Comparison of ENCODE assay signal across 26 cellular contexts in genomic region chrX:20664774-20665173, GRCh38.
A peak's percentile ranks its signal among the peaks of the same experiment; 100 is the strongest.
DNase-seq lines count a peak whose midpoint lies in the region; ATAC-seq and TF ChIP-seq lines count a peak whose summit lies in the region.
"Had no signal": no experiment of that assay in that cellular context is flagged by ENCODE, and none has a peak within 500 bp of the region (broad histone marks: within the 10 kb centered on the region; RNA-seq: fewer than 3 reads in every experiment).

No MANE protein-coding gene starts in this region.

- no peaks in the 10 kb centered on the region for H4K20me1 ChIP-seq in PC-9 (ENCODE audit: insufficient read depth)

- no peak overlapping the region for H3K4me2 ChIP-seq in PC-9

- BruUV-seq in A673 (replicated peaks; lab: Mats Ljungman, UMichigan) (no TSS peak), PC-9 (replicated peaks; lab: Mats Ljungman, UMichigan) (no TSS peak)

- H3K27ac Mint-ChIP-seq in WTC11 = no peak overlapping the region
- H3K27ac Mint-ChIP-seq: activated CD4-positive, alpha-beta memory T cell treated with anti-CD3 and anti-CD28 coated beads for 36 hours; activated naive CD8-positive, alpha-beta T cell treated with anti-CD3 and anti-CD28 coated beads, Interleukin-2, amount 50 U/mL, for 24 hours; type B pancreatic cell had no signal

- TF ChIP-seq CTCF in WTC11 (IDR thresholded peaks at IDR 0.05) (no peak), A673 (conservative IDR thresholded peaks at IDR 0.05; ENCODE audit: low read depth, low read length) (no peak), PC-9 (conservative IDR thresholded peaks at IDR 0.05) (no peak)

- no peaks in the 10 kb centered on the region for H3K36me3 Mint-ChIP-seq in WTC11
- H3K36me3 Mint-ChIP-seq: activated CD4-positive, alpha-beta memory T cell treated with anti-CD3 and anti-CD28 coated beads for 36 hours; type B pancreatic cell had no signal

- no peak overlapping the region for H3K4me3 Mint-ChIP-seq in WTC11
- H3K4me3 Mint-ChIP-seq: activated CD4-positive, alpha-beta memory T cell treated with anti-CD3 and anti-CD28 coated beads for 36 hours; activated naive CD8-positive, alpha-beta T cell treated with anti-CD3 and anti-CD28 coated beads, Interleukin-2, amount 50 U/mL, for 24 hours; type B pancreatic cell had no signal

- peaks cover 10% of the 10 kb centered on the region for H3K4me1 Mint-ChIP-seq in WTC11
- H3K4me1 Mint-ChIP-seq: activated naive CD8-positive, alpha-beta T cell treated with anti-CD3 and anti-CD28 coated beads, Interleukin-2, amount 50 U/mL, for 24 hours had no signal

- H2AFZ ChIP-seq in PC-9 = no peak overlapping the region

- no CpG with 5 or more reads among the region's 3 CpGs for WGBS in mesodermal cell (ENCODE audit: insufficient coverage in 2 of 2), 2 experiments

- CTCF ChIA-PET in WTC11 (lab: Charles Lee) (no interaction called here), A673 (lab: Charles Lee) (no interaction called here), PC-9 (lab: Charles Lee) (no interaction called here)

- no peaks in the 10 kb centered on the region for H3K9me3 Mint-ChIP-seq in WTC11
- H3K9me3 Mint-ChIP-seq: activated CD4-positive, alpha-beta memory T cell treated with anti-CD3 and anti-CD28 coated beads for 36 hours; activated naive CD8-positive, alpha-beta T cell treated with anti-CD3 and anti-CD28 coated beads, Interleukin-2, amount 50 U/mL, for 24 hours; type B pancreatic cell had no signal

- no peaks in the 10 kb centered on the region for H3K36me3 ChIP-seq in mesodermal cell (ENCODE audit: control insufficient read depth, insufficient read depth, low read length)
- H3K36me3 ChIP-seq in A673 (ENCODE audit: insufficient read depth, low read length, poor library complexity, severe bottlenecking) = no peaks in the 10 kb centered on the region
- no peaks in the 10 kb centered on the region for H3K36me3 ChIP-seq in PC-9 (ENCODE audit: low read depth)
- H3K36me3 ChIP-seq: esophagus muscularis mucosa, gastrocnemius medialis, ovary had no signal

- ATAC-seq in WTC11 (no peak; the same call in 1 of the 2 replicates), HG02623 (IDR thresholded peaks at IDR 0.05; ENCODE audit: unreplicated experiment) (no peak), GM18505 (IDR thresholded peaks at IDR 0.05; ENCODE audit: unreplicated experiment) (no peak)
- ATAC-seq: activated naive CD8-positive, alpha-beta T cell treated with anti-CD3 and anti-CD28 coated beads, Interleukin-2, amount 50 U/mL, for 24 hours; body of pancreas; gastrocnemius medialis; right cardiac atrium; Right ventricle myocardium inferior had no signal

- TF ChIP-seq POLR2A in GM18505 (IDR thresholded peaks at IDR 0.05; ENCODE audit: borderline replicate concordance, extremely low read depth, insufficient read depth, insufficient read length) = no peak

- H3F3A ChIP-seq in PC-9 (ENCODE audit: insufficient read depth, low read depth) = no peaks in the 10 kb centered on the region

- H3K4me3 ChIP-seq in mesodermal cell (ENCODE audit: extremely low read depth, insufficient read depth, low read length, poor library complexity, severe bottlenecking) (no peak overlapping the region), A673 (ENCODE audit: low read depth, low read length, poor library complexity, severe bottlenecking) (no peak overlapping the region), PC-9 (no peak overlapping the region)
- H3K4me3 ChIP-seq: body of pancreas, esophagus muscularis mucosa, gastrocnemius medialis, ovary had no signal

- intact Hi-C loops in A673 (cut with micrococcal nuclease; ENCODE audit: unreplicated experiment) (no loop called here), PC-9 (cut with micrococcal nuclease; ENCODE audit: unreplicated experiment) (no loop called here)

- H3K9me3 ChIP-seq in mesodermal cell (ENCODE audit: control insufficient read depth, low read length) (no peaks in the 10 kb centered on the region), A673 (ENCODE audit: low read depth, low read length, poor library complexity, severe bottlenecking) (no peaks in the 10 kb centered on the region), PC-9 (ENCODE audit: insufficient read depth, low read depth) (no peaks in the 10 kb centered on the region)
- H3K9me3 ChIP-seq: body of pancreas, esophagus muscularis mucosa, gastrocnemius medialis, ovary had no signal

- no peaks in the 10 kb centered on the region for H3K4me1 ChIP-seq in mesodermal cell (ENCODE audit: control insufficient read depth, insufficient read depth, low read length, poor library complexity, severe bottlenecking)
- H3K4me1 ChIP-seq in A673 (ENCODE audit: insufficient read depth, low read length, poor library complexity, severe bottlenecking) = no peaks in the 10 kb centered on the region
- H3K4me1 ChIP-seq in PC-9 (replicated peaks; ENCODE audit: insufficient read depth) = no peaks in the 10 kb centered on the region
- H3K4me1 ChIP-seq: body of pancreas, esophagus muscularis mucosa, gastrocnemius medialis had no signal

- H3K27ac ChIP-seq in mesodermal cell (ENCODE audit: low read depth, low read length, severe bottlenecking) = peak overlapping the region; percentile 64
- no peak overlapping the region for H3K27ac ChIP-seq in A673 (ENCODE audit: low read depth, low read length, poor library complexity, severe bottlenecking)
- H3K27ac ChIP-seq in PC-9 = no peak overlapping the region
- H3K27ac ChIP-seq: body of pancreas, esophagus muscularis mucosa, gastrocnemius medialis, ovary had no signal

- no peaks in the 10 kb centered on the region for H3K9me2 ChIP-seq in PC-9 (ENCODE audit: insufficient read depth)

- H3K27me3 Mint-ChIP-seq in WTC11 (ENCODE audit: low read depth) = no peaks in the 10 kb centered on the region
- H3K27me3 Mint-ChIP-seq: activated naive CD8-positive, alpha-beta T cell treated with anti-CD3 and anti-CD28 coated beads, Interleukin-2, amount 50 U/mL, for 24 hours; type B pancreatic cell had no signal

- DNase-seq in Ammon's horn (ENCODE audit: low spot score) (peak; percentile 6), NCI-H1092 (lab: John Stamatoyannopoulos, UW) (peak; percentile 3), WTC11 (ENCODE audit: low spot score) (peak; percentile 12), A673 (ENCODE audit: low spot score) (no peak), PC-9 (no peak)
- DNase-seq: ACHN; activated CD4-positive, alpha-beta memory T cell treated with anti-CD3 and anti-CD28 coated beads for 36 hours; activated effector memory CD4-positive, alpha-beta T cell treated with Interleukin-2 at 50 U/mL for 16 hours; activated naive CD8-positive, alpha-beta T cell treated with anti-CD3 and anti-CD28 coated beads, Interleukin-2, amount 50 U/mL, for 24 hours; body of pancreas; Calu3; effector memory CD4-positive, alpha-beta T cell; gastrocnemius medialis; HCEC 1CT; KG1; NCI-H2029 treated with DMSO at 0.1 percent for 48 hours; OCI-M1; ovary; right cardiac atrium; T1000 had no signal

- no peaks in the 10 kb centered on the region for H3K79me2 ChIP-seq in PC-9 (ENCODE audit: low read depth)

- POLR2A ChIA-PET in WTC11 (lab: Charles Lee) (no interaction called here), A673 (lab: Charles Lee; ENCODE audit: low non-redundant PET) (no interaction called here), PC-9 (lab: Charles Lee; ENCODE audit: unreplicated experiment) (no interaction called here)

- H3K27me3 ChIP-seq in A673 (replicated peaks; ENCODE audit: insufficient read depth, low read depth, low read length, poor library complexity) = peaks cover 8% of the 10 kb centered on the region
- H3K27me3 ChIP-seq in PC-9 (ENCODE audit: insufficient read depth, low read depth) = no peaks in the 10 kb centered on the region
- H3K27me3 ChIP-seq: body of pancreas, esophagus muscularis mucosa, gastrocnemius medialis, ovary had no signal

TF ChIP-seq in WTC11, 78 proteins besides CTCF, POLR2A, EP300 and RAD21 (continues in another document):
- TF ChIP-seq CBFB (CRISPR knock-in tag; IDR thresholded peaks at IDR 0.05; ENCODE audit: low read depth) (no peak), KAT7 (CRISPR knock-in tag; IDR thresholded peaks at IDR 0.05; ENCODE audit: borderline replicate concordance) (no peak), FOXP1 (CRISPR knock-in tag; IDR thresholded peaks at IDR 0.05; ENCODE audit: borderline replicate concordance) (no peak), PREB (CRISPR knock-in tag; IDR thresholded peaks at IDR 0.05; ENCODE audit: borderline replicate concordance) (no peak), FOXJ3 (CRISPR knock-in tag; IDR thresholded peaks at IDR 0.05; ENCODE audit: borderline replicate concordance) (no peak), GTF2I (CRISPR knock-in tag; conservative IDR thresholded peaks at IDR 0.05) (no peak), NFATC4 (CRISPR knock-in tag; IDR thresholded peaks at IDR 0.05) (no peak), ZNF138 (CRISPR knock-in tag; conservative IDR thresholded peaks at IDR 0.05) (no peak), IRF2 (CRISPR knock-in tag; IDR thresholded peaks at IDR 0.05; ENCODE audit: borderline replicate concordance, low read depth) (no peak)

Comparison
In these comparisons a context has a peak if more than half of its experiments do, and no peak if none do; other contexts are left out.
1. DNase-seq: peak in Ammon's horn (single experiment), NCI-H1092 (single experiment) and WTC11 (single experiment); none in A673 (single experiment) and PC-9 (0 of 2).